In genomic region chr4:176242764-176243347, GRCh38 we compare ENCODE assay signal across 18 cellular contexts. TPM values are rescaled to one million over a fixed set of nuclear protein-coding genes. Genes with fewer than 3 reads are reported as not detected.
DNase-seq lines count a peak whose midpoint lies in the region; ATAC-seq, FAIRE-seq and TF ChIP-seq lines count a peak whose summit lies in the region.
"Had no signal": no experiment of that assay in that cellular context is flagged by ENCODE, and none has a peak within 500 bp of the region (broad histone marks: within the 10 kb centered on the region; RNA-seq: fewer than 3 reads in every experiment).

No MANE protein-coding gene starts in this region.

- H3K27me3 Mint-ChIP-seq in GM23338 (ENCODE audit: insufficient read depth, low read depth, poor library complexity) = peaks cover 2% of the 10 kb centered on the region

- no peak overlapping the region for H3K4me3 ChIP-seq in PC-3 (ENCODE audit: low read length)
- H3K4me3 ChIP-seq in pancreas = no peak overlapping the region
- H3K4me3 ChIP-seq in skeletal muscle tissue (ENCODE audit: low read length in 3 of 3) = no peak overlapping the region
- H3K4me3 ChIP-seq in GM23338 = no peak overlapping the region

- POLR2A ChIA-PET in PC-3 (lab: Charles Lee; ENCODE audit: unreplicated experiment) = no interaction called here

- H3K9me3 ChIP-seq in PC-3 (ENCODE audit: low read length) (no peaks in the 10 kb centered on the region), pancreas (no peaks in the 10 kb centered on the region), skeletal muscle tissue (ENCODE audit: control insufficient read depth in 3 of 3, low read length in 3 of 3) (no peaks in the 10 kb centered on the region)
- H3K9me3 ChIP-seq: Caco-2 had no signal

- CTCF ChIA-PET in PC-3 (lab: Charles Lee) = no interaction called here

- H4K20me1 ChIP-seq in PC-3 (ENCODE audit: low read length) (no peaks in the 10 kb centered on the region), GM23338 (replicated peaks; ENCODE audit: insufficient read depth) (no peaks in the 10 kb centered on the region)

- peaks cover 6% of the 10 kb centered on the region; the same call in 2 of the 3 replicates for H3K4me1 Mint-ChIP-seq in GM23338

- no peak overlapping the region for H3K27ac ChIP-seq in PC-3 (ENCODE audit: low read length)
- no peak overlapping the region for H3K27ac ChIP-seq in pancreas
- H3K27ac ChIP-seq in skeletal muscle tissue (ENCODE audit: low read depth, low read length) = peak overlapping the region; percentile 92
- no peak overlapping the region for H3K27ac ChIP-seq in GM23338 (ENCODE audit: low read depth)
- H3K27ac ChIP-seq: C4-2B had no signal

- H3K4me1 ChIP-seq in PC-3 (ENCODE audit: insufficient read depth, low read length) (no peaks in the 10 kb centered on the region), pancreas (no peaks in the 10 kb centered on the region), skeletal muscle tissue (ENCODE audit: control insufficient read depth in 3 of 3, insufficient read depth in 3 of 3, low read length in 3 of 3) (peaks cover 1 to 19% (median 9%) of the 10 kb centered on the region in 3 donors), GM23338 (ENCODE audit: insufficient read depth) (0 out of 2 replicates have a peak, but pooled peaks cover 3% of the 10 kb centered on the region)
- H3K4me1 ChIP-seq: Caco-2 had no signal

- H2AFZ ChIP-seq in PC-3 (ENCODE audit: low read length) = no peak overlapping the region
- no peak overlapping the region for H2AFZ ChIP-seq in GM23338

- intact Hi-C loops in PC-3 (cut with micrococcal nuclease) = no loop called here
- intact Hi-C loops in pancreas (cut with DNase I) = no loop called here

- H3K36me3 ChIP-seq in PC-3 (ENCODE audit: low read depth, low read length) (no peaks in the 10 kb centered on the region), pancreas (no peaks in the 10 kb centered on the region), skeletal muscle tissue (ENCODE audit: control insufficient read depth in 3 of 3, insufficient read depth in 3 of 3, low read length in 3 of 3) (peaks cover 0 to 6% (median 0%) of the 10 kb centered on the region in 3 donors), GM23338 (ENCODE audit: insufficient read depth) (no peaks in the 10 kb centered on the region)

- H3F3A ChIP-seq in PC-3 (ENCODE audit: low read length, unreplicated experiment) (no peaks in the 10 kb centered on the region), GM23338 (replicated peaks; ENCODE audit: low read depth) (no peaks in the 10 kb centered on the region)

- H3K4me2 ChIP-seq in PC-3 (ENCODE audit: low read length) = no peak overlapping the region
- H3K4me2 ChIP-seq in GM23338 = no peak overlapping the region

- H3K27me3 ChIP-seq in PC-3 (ENCODE audit: low read length) (no peaks in the 10 kb centered on the region), pancreas (peaks cover 0 to under 1% (median 0%) of the 10 kb centered on the region in 4 donors), skeletal muscle tissue (ENCODE audit: control insufficient read depth in 3 of 3, insufficient read depth in 3 of 3, low read length in 3 of 3) (no peaks in the 10 kb centered on the region), GM23338 (ENCODE audit: insufficient read depth) (no peaks in the 10 kb centered on the region)

- ATAC-seq in PC-3 = peak; percentile 56
- no peak for ATAC-seq in pancreas
- ATAC-seq in GM23338 = no peak
- ATAC-seq: HCT116 had no signal

- no peak overlapping the region for H3K4me3 Mint-ChIP-seq in GM23338
- H3K4me3 Mint-ChIP-seq: CD4-positive, alpha-beta T cell; HFFc6 had no signal

- H3K9me2 ChIP-seq in PC-3 (replicated peaks; ENCODE audit: low read length) (no peaks in the 10 kb centered on the region), GM23338 (ENCODE audit: insufficient read depth) (no peaks in the 10 kb centered on the region)

- TF ChIP-seq CTCF in PC-3 (conservative IDR thresholded peaks at IDR 0.05; ENCODE audit: low read depth, low read length) = no peak
- TF ChIP-seq CTCF in pancreas (IDR thresholded peaks at IDR 0.05) = no peak
- no peak for TF ChIP-seq CTCF in GM23338 (conservative IDR thresholded peaks at IDR 0.05; ENCODE audit: low read depth in 2 of 2)

- WGBS in pancreas, 2 donors = 71 to 81% methylated on average over 1 of the region's 1 CpG

- DNase-seq in PC-3 = no peak
- DNase-seq in pancreas = no peak
- DNase-seq in HuH-7.5 (ENCODE audit: low spot score) = no peak
- DNase-seq in activated CD4-positive, alpha-beta T cell treated with anti-CD3 and anti-CD28 coated beads, Interleukin-2, amount 50 U/mL, for 48 hours = no peak
- DNase-seq in GM23338 (ENCODE audit: low spot score) = no peak
- DNase-seq: ACHN; Caco-2; CD4-positive, alpha-beta T cell; GOT3; H7; HFFc6 had no signal

- H3K79me2 ChIP-seq in PC-3 (ENCODE audit: low read length) (no peaks in the 10 kb centered on the region), GM23338 (replicated peaks; ENCODE audit: insufficient read depth) (no peaks in the 10 kb centered on the region)

- H3K27ac Mint-ChIP-seq in GM23338 = no peak overlapping the region
- H3K27ac Mint-ChIP-seq: CD4-positive, alpha-beta T cell; HFFc6 had no signal

- H3K9me3 Mint-ChIP-seq in GM23338 = no peaks in the 10 kb centered on the region
- H3K9me3 Mint-ChIP-seq: CD4-positive, alpha-beta T cell; HFFc6 had no signal

- peak; percentile 66 for FAIRE-seq in colon (lab: Jason Lieb, UNC)
- FAIRE-seq in pancreas (lab: Jason Lieb, UNC) = peak; percentile 13
- FAIRE-seq: D721Med, G401.6, GM12891 had no signal

- H3K9ac ChIP-seq in PC-3 (ENCODE audit: low read length) (no peak overlapping the region), skeletal muscle tissue (ENCODE audit: low read depth in 1 of 3, low read length in 3 of 3) (no peak overlapping the region)

- no TSS peak for BruUV-seq in PC-3 (replicated peaks; lab: Mats Ljungman, UMichigan)

- H3K36me3 Mint-ChIP-seq in GM23338 (ENCODE audit: low read depth) = no peaks in the 10 kb centered on the region

TF ChIP-seq in GM23338, 12 proteins besides CTCF, POLR2A, EP300 and RAD21 (continues in another document):
- no peak for TF ChIP-seq ZNF331 (CRISPR knock-in tag; IDR thresholded peaks at IDR 0.05; ENCODE audit: low read depth)

RNA-seq across cellular contexts. Expression of gene ASB5, which starts 26.2 kb away (rescaled TPM):
- not detected in 2 replicates for total RNA-seq in PC-3 (2014; rRNA removed)
- total RNA-seq in pancreas = not detected
- under 1 TPM; 0.08 to 0.38 TPM for polyA plus RNA-seq in pancreas
- 77.8 TPM for total RNA-seq in skeletal muscle tissue
- not detected in 2 replicates for total RNA-seq in GM23338 (2014; rRNA removed; shearing (Covaris generic))
- polyA plus RNA-seq in GM23338 (2016; fragmentation: Nextera tagmentation; extraction: Ambion mirVana) = not detected in 2 replicates
- total RNA-seq: Caco-2; CD4-positive, alpha-beta T cell had no signal

RNA-seq across cellular contexts. Expression of gene SPATA4, which starts 47.5 kb away (rescaled TPM):
- total RNA-seq in PC-3 (2014; rRNA removed) (0.15 TPM in 1 of 2 replicates, not detected in the other), pancreas (under 1 TPM in 1 of 6 donors, not detected in 5; 0.37 TPM), skeletal muscle tissue (0.52 TPM)
- polyA plus RNA-seq in pancreas (under 1 TPM in 1 of 2 donors, not detected in 1; 0.21 TPM), GM23338 (2016; fragmentation: Nextera tagmentation; extraction: Ambion mirVana) (not detected in 2 replicates)
- total RNA-seq in GM23338 (2014; rRNA removed; shearing (Covaris generic)) = not detected in 2 replicates
- total RNA-seq: Caco-2; CD4-positive, alpha-beta T cell; H7 had no signal

Comparison
In these comparisons a context has a peak if more than half of its experiments do, and no peak if none do; other contexts are left out.
1. RNA of gene ASB5, which starts 26.2 kb away (total RNA-seq): 77.8 TPM in skeletal muscle tissue (single experiment); not detected in pancreas, not detected in PC-3 and not detected in GM23338; every median in the first group is over 10 times any median in the second.